Comparison of ENCODE assay signal across 8 cellular contexts in genomic region chr14:31937730-31938346, GRCh38.
A peak's percentile ranks its signal among the peaks of the same experiment; 100 is the strongest.
DNase-seq lines count a peak whose midpoint lies in the region; ATAC-seq and TF ChIP-seq lines count a peak whose summit lies in the region.
"Had no signal": no experiment of that assay in that cellular context is flagged by ENCODE, and none has a peak within 500 bp of the region (broad histone marks: within the 10 kb centered on the region; RNA-seq: fewer than 3 reads in every experiment).

No MANE protein-coding gene starts in this region.

- H3K27me3 Mint-ChIP-seq in activated naive CD8-positive, alpha-beta T cell, result no peaks in the 10 kb centered on the region

- peak overlapping the region; percentile 46 for H3K27ac ChIP-seq in RWPE2 (ENCODE audit: poor library complexity, severe bottlenecking)
- H3K27ac ChIP-seq: cardiac muscle cell had no signal

- H3K4me3 Mint-ChIP-seq in activated naive CD8-positive, alpha-beta T cell, result no peak overlapping the region

- no peaks in the 10 kb centered on the region for H3K9me3 Mint-ChIP-seq in activated naive CD8-positive, alpha-beta T cell (ENCODE audit: low read depth)

- peak overlapping the region; percentile 78 for H3K27ac Mint-ChIP-seq in activated naive CD8-positive, alpha-beta T cell

- no peaks in the 10 kb centered on the region for H3K9me3 ChIP-seq in RWPE2 (ENCODE audit: severe bottlenecking)

- H3K4me3 ChIP-seq in RWPE2 (ENCODE audit: severe bottlenecking), result no peak overlapping the region
- H3K4me3 ChIP-seq: cardiac muscle cell had no signal

- no peaks in the 10 kb centered on the region for H3K27me3 ChIP-seq in RWPE2 (ENCODE audit: insufficient read depth, poor library complexity, severe bottlenecking)
- H3K27me3 ChIP-seq: cardiac muscle cell had no signal

- no peaks in the 10 kb centered on the region for H3K36me3 Mint-ChIP-seq in activated naive CD8-positive, alpha-beta T cell

- no peak for TF ChIP-seq CTCF in RWPE2 (IDR thresholded peaks at IDR 0.05; ENCODE audit: poor library complexity, severe bottlenecking)

- H3K36me3 ChIP-seq in RWPE2 (ENCODE audit: low read depth), result no peaks in the 10 kb centered on the region
- H3K36me3 ChIP-seq: cardiac muscle cell had no signal

- H3K4me1 ChIP-seq in RWPE2 (ENCODE audit: insufficient read depth, poor library complexity, severe bottlenecking), result peaks cover 27% of the 10 kb centered on the region

- peaks cover 9% of the 10 kb centered on the region for H3K4me1 Mint-ChIP-seq in activated naive CD8-positive, alpha-beta T cell (ENCODE audit: low read depth)

- peak; percentile 84 for DNase-seq in RWPE2 (ENCODE audit: low spot score)
- peak; percentile 83 for DNase-seq in kidney glomerular epithelial cell (lab: John Stamatoyannopoulos, UW)
- DNase-seq in stimulated activated CD8-positive, alpha-beta memory T cell treated with anti-CD3 and anti-CD28 coated beads, Interleukin-4, amount 100 ng/mL, for 24 hours (ENCODE audit: low read depth), result peak; percentile 28
- no peak for DNase-seq in NCI-H2227 (lab: John Stamatoyannopoulos, UW; ENCODE audit: unreplicated experiment)

- peak; percentile 99 for ATAC-seq in GM18907 (IDR thresholded peaks at IDR 0.05; ENCODE audit: unreplicated experiment)
- peak; percentile 99 for ATAC-seq in HG02981 (IDR thresholded peaks at IDR 0.05; ENCODE audit: unreplicated experiment)
- ATAC-seq in RWPE2 (ENCODE audit: low read depth), result peak; percentile 99
